15 cellular contexts compared by ENCODE assay signal in the genomic region with DNA sequence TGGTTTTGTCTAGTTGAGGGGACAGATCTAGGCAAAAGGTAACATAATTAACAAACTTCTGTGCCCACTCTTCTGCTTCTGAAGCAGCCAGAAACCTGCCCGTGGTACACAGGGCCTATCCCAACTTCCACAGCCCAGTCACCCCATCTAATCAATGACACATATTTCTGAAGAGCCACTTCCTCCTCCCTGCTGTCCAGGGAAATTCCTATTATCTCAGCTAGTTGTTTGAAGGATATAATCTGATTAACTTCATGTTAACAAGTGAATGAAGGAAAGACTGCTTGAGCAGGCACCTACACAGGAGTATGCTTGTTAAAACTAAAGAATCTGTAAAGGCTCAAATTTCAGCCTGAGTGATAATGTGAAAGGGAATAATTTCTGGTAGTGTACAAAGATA.
DNase-seq lines count a peak whose midpoint lies in the region; ATAC-seq and TF ChIP-seq lines count a peak whose summit lies in the region.
"Had no signal": no experiment of that assay in that cellular context is flagged by ENCODE, and none has a peak within 500 bp of the region (broad histone marks: within the 10 kb centered on the region; RNA-seq: fewer than 3 reads in every experiment).

No MANE protein-coding gene starts in this region.

- TF ChIP-seq CTCF in foreskin keratinocyte (conservative IDR thresholded peaks at IDR 0.05) (no peak), osteocyte (IDR thresholded peaks at IDR 0.05) (no peak), A673 (conservative IDR thresholded peaks at IDR 0.05; ENCODE audit: low read depth, low read length) (no peak)

- H3K27ac ChIP-seq in foreskin keratinocyte (no peak overlapping the region), A673 (ENCODE audit: low read depth, low read length, poor library complexity, severe bottlenecking) (no peak overlapping the region)
- H3K27ac ChIP-seq in CD4-positive, alpha-beta memory T cell (ENCODE audit: low read depth, low read length): no peak overlapping the region
- H3K27ac ChIP-seq: left lung had no signal

- H3K36me3 Mint-ChIP-seq in osteocyte (ENCODE audit: unreplicated experiment): peaks cover 4% of the 10 kb centered on the region
- no peaks in the 10 kb centered on the region for H3K36me3 Mint-ChIP-seq in CD4-positive, alpha-beta memory T cell
- H3K36me3 Mint-ChIP-seq: CD14-positive monocyte had no signal

- H3K4me3 ChIP-seq in A673 (ENCODE audit: low read depth, low read length, poor library complexity, severe bottlenecking): no peak overlapping the region
- no peak overlapping the region for H3K4me3 ChIP-seq in CD4-positive, alpha-beta memory T cell (ENCODE audit: low read length in 2 of 2)
- H3K4me3 ChIP-seq: left lung had no signal

- peaks cover 12% of the 10 kb centered on the region for H3K9me3 Mint-ChIP-seq in osteocyte (ENCODE audit: unreplicated experiment)
- H3K9me3 Mint-ChIP-seq in CD4-positive, alpha-beta memory T cell: peaks cover 0 to 7% (median 4%) of the 10 kb centered on the region in 8 donors

- ATAC-seq in foreskin keratinocyte: peak; percentile 72
- no peak for ATAC-seq in HG03469 (IDR thresholded peaks at IDR 0.05; ENCODE audit: unreplicated experiment)
- ATAC-seq: left lung had no signal

- DNase-seq in Daoy (ENCODE audit: low read depth) (peak; percentile 60), NCI-H69 (lab: John Stamatoyannopoulos, UW) (peak; percentile 8), foreskin keratinocyte (peak; percentile 34 to 58), osteocyte (ENCODE audit: extremely low spot score, unreplicated experiment) (no peak), A673 (ENCODE audit: low spot score) (no peak), NCI-H1694 (lab: John Stamatoyannopoulos, UW) (no peak)
- no peak for DNase-seq in CD4-positive, alpha-beta memory T cell
- DNase-seq: activated naive CD4-positive, alpha-beta T cell treated with Interleukin-2 at 50 U/mL for 16 hours; left lung; NCI-H2081 treated with DMSO at 0.1 percent for 48 hours; RPMI8226; T-helper 1 cell had no signal

- no peaks in the 10 kb centered on the region for H3K36me3 ChIP-seq in A673 (ENCODE audit: insufficient read depth, low read length, poor library complexity, severe bottlenecking)
- H3K36me3 ChIP-seq in CD4-positive, alpha-beta memory T cell (ENCODE audit: insufficient read depth, low read length): no peaks in the 10 kb centered on the region
- H3K36me3 ChIP-seq: left lung had no signal

- H3K4me1 ChIP-seq in foreskin keratinocyte: peaks cover 22% of the 10 kb centered on the region
- H3K4me1 ChIP-seq in A673 (ENCODE audit: insufficient read depth, low read length, poor library complexity, severe bottlenecking): no peaks in the 10 kb centered on the region
- peaks cover 8% of the 10 kb centered on the region for H3K4me1 ChIP-seq in CD4-positive, alpha-beta memory T cell (ENCODE audit: insufficient read depth, low read length)
- H3K4me1 ChIP-seq: left lung had no signal

- CTCF ChIA-PET in A673 (lab: Charles Lee): no interaction called here
- CTCF ChIA-PET in CD4-positive, alpha-beta memory T cell (lab: Charles Lee; ENCODE audit: partially characterized antibody): interaction anchor here (1.0 kb wide), 1 partner anchor 25 kb away, joined by 3 read pairs; no protein-coding TSS in a partner anchor

- H3K27me3 ChIP-seq in foreskin keratinocyte: no peaks in the 10 kb centered on the region
- H3K27me3 ChIP-seq in A673 (replicated peaks; ENCODE audit: insufficient read depth, low read depth, low read length, poor library complexity): no peaks in the 10 kb centered on the region
- no peaks in the 10 kb centered on the region for H3K27me3 ChIP-seq in CD4-positive, alpha-beta memory T cell (ENCODE audit: insufficient read depth, low read length)
- H3K27me3 ChIP-seq: left lung had no signal

- no TSS peak for BruUV-seq in A673 (replicated peaks; lab: Mats Ljungman, UMichigan)

- H3K4me3 Mint-ChIP-seq in osteocyte (ENCODE audit: unreplicated experiment): no peak overlapping the region
- no peak overlapping the region for H3K4me3 Mint-ChIP-seq in CD4-positive, alpha-beta memory T cell
- H3K4me3 Mint-ChIP-seq: CD14-positive monocyte, WTC11 had no signal

- no peaks in the 10 kb centered on the region for H3K9me3 ChIP-seq in A673 (ENCODE audit: low read depth, low read length, poor library complexity, severe bottlenecking)
- H3K9me3 ChIP-seq in CD4-positive, alpha-beta memory T cell (ENCODE audit: control insufficient read depth in 1 of 2, low read length in 2 of 2): no peaks in the 10 kb centered on the region
- H3K9me3 ChIP-seq: left lung had no signal

- POLR2A ChIA-PET in A673 (lab: Charles Lee; ENCODE audit: low non-redundant PET): no interaction called here
- POLR2A ChIA-PET in CD4-positive, alpha-beta memory T cell (lab: Charles Lee; ENCODE audit: partially characterized antibody): no interaction called here

- H3K4me1 Mint-ChIP-seq in osteocyte (ENCODE audit: unreplicated experiment): peaks cover 14% of the 10 kb centered on the region
- H3K4me1 Mint-ChIP-seq in CD4-positive, alpha-beta memory T cell: peaks cover 6 to 8% (median 7%) of the 10 kb centered on the region in 4 donors
- H3K4me1 Mint-ChIP-seq: CD14-positive monocyte had no signal

- intact Hi-C loops in A673 (cut with micrococcal nuclease; ENCODE audit: unreplicated experiment): no loop called here
- intact Hi-C loops in CD4-positive, alpha-beta memory T cell (cut with micrococcal nuclease): no loop called here

- H3K27ac Mint-ChIP-seq in osteocyte (ENCODE audit: unreplicated experiment): peak overlapping the region; percentile 40
- H3K27ac Mint-ChIP-seq in CD4-positive, alpha-beta memory T cell: no peak overlapping the region
- H3K27ac Mint-ChIP-seq: CD14-positive monocyte, WTC11 had no signal

- H3K27me3 Mint-ChIP-seq in osteocyte (ENCODE audit: unreplicated experiment): no peaks in the 10 kb centered on the region
- H3K27me3 Mint-ChIP-seq in CD4-positive, alpha-beta memory T cell: peaks cover 24 to 25% of the 10 kb centered on the region in 2 donors

Comparison
In these comparisons a context has a peak if more than half of its experiments do, and no peak if none do; other contexts are left out.
1. DNase-seq: peak in Daoy (single experiment), NCI-H69 (single experiment) and foreskin keratinocyte (2 of 2); none in osteocyte (single experiment), A673 (single experiment), NCI-H1694 (single experiment) and CD4-positive, alpha-beta memory T cell (0 of 5).